1 cellular context compared by ENCODE assay signal in genomic region chr12:65607271-65607880, GRCh38.
TF ChIP-seq lines count a peak whose summit lies in the region.

No MANE protein-coding gene starts in this region.

TF ChIP-seq in SK-N-SH treated with all-trans-retinoic acid at 6 μM for 48 hours, 23 proteins besides CTCF, POLR2A, EP300 and RAD21 (continued from another document):
- no peak for TF ChIP-seq TSHZ2 (CRISPR knock-in tag; IDR thresholded peaks at IDR 0.05)
TF ChIP-seq in SK-N-SH treated with all-trans-retinoic acid at 6 μM for 48 hours: peak in this region for 0.
